Comparison of ENCODE assay signal across 1 cellular context in the genomic region with DNA sequence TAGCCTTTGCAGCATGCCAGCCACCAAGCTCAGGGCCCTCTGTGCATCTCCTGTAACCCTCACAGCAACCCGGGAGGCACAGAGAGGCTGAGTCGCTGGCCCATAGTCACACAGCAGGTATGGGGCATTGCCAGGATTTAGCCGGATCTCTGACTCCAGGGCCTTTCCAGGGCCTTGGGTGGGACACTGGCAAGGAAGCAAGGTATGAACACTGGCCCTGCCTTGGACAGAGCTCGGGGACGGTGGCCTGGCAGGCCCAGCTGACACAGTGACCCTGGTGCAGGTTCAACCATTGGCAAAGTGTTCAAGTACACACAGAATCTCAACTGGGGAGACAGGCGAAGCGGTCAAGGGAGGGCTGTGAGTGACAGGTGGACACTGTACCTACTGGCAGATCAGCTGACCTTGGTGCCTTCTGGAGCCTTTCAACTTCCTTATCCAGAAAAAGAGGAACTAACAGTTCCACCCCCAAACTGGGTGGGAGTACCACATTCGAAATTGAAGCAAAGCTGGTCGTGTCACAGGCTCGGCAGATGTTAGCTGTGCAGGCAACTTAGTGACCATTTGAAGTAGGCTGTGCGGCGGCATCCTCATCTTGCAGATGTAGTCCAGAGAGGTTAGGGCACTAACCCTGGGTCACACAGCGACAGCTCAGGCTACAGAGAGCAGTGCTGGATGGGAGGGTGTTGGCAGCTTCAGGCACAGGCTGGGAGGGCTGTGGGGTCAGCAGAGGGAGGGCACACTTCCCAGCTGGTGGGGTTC.
A peak's percentile ranks its signal among the peaks of the same experiment; 100 is the strongest.
TF ChIP-seq lines count a peak whose summit lies in the region.

No MANE protein-coding gene starts in this region.

TF ChIP-seq in HepG2, 621 proteins besides CTCF, POLR2A, EP300 and RAD21 (continued from another document):
- TF ChIP-seq, protein P1, sequence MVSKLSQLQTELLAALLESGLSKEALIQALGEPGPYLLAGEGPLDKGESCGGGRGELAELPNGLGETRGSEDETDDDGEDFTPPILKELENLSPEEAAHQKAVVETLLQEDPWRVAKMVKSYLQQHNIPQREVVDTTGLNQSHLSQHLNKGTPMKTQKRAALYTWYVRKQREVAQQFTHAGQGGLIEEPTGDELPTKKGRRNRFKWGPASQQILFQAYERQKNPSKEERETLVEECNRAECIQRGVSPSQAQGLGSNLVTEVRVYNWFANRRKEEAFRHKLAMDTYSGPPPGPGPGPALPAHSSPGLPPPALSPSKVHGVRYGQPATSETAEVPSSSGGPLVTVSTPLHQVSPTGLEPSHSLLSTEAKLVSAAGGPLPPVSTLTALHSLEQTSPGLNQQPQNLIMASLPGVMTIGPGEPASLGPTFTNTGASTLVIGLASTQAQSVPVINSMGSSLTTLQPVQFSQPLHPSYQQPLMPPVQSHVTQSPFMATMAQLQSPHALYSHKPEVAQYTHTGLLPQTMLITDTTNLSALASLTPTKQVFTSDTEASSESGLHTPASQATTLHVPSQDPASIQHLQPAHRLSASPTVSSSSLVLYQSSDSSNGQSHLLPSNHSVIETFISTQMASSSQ (IDR thresholded peaks at IDR 0.05; ENCODE audit: low read depth): no peak
- TF ChIP-seq, protein P1 (CRISPR knock-in tag; IDR thresholded peaks at IDR 0.05; ENCODE audit: borderline replicate concordance): 0 out of 2 replicates have a peak, but pooled peaks have one; percentile 38
- TF ChIP-seq, protein P2, sequence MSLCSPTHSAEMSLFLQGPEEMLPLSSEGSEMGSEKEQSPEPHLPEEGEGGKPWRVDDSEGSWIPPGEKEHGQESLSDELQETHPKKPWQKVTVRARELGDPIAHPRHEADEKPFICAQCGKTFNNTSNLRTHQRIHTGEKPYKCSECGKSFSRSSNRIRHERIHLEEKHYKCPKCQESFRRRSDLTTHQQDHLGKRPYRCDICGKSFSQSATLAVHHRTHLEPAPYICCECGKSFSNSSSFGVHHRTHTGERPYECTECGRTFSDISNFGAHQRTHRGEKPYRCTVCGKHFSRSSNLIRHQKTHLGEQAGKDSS (CRISPR knock-in tag; IDR thresholded peaks at IDR 0.05; ENCODE audit: borderline replicate concordance, low read depth): no peak
- no peak for TF ChIP-seq CREB1 (IDR thresholded peaks at IDR 0.05)
- no peak for TF ChIP-seq CREB1 (CRISPR knock-in tag; IDR thresholded peaks at IDR 0.05)
- TF ChIP-seq ZMYM3 (CRISPR knock-in tag; IDR thresholded peaks at IDR 0.05): peak; percentile 46
- TF ChIP-seq IKZF1 (IDR thresholded peaks at IDR 0.05): no peak
- TF ChIP-seq, protein P3, sequence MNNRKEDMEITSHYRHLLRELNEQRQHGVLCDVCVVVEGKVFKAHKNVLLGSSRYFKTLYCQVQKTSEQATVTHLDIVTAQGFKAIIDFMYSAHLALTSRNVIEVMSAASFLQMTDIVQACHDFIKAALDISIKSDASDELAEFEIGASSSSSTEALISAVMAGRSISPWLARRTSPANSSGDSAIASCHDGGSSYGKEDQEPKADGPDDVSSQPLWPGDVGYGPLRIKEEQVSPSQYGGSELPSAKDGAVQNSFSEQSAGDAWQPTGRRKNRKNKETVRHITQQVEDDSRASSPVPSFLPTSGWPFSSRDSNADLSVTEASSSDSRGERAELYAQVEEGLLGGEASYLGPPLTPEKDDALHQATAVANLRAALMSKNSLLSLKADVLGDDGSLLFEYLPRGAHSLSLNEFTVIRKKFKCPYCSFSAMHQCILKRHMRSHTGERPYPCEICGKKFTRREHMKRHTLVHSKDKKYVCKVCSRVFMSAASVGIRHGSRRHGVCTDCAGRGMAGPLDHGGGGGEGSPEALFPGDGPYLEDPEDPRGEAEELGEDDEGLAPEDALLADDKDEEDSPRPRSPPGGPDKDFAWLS (CRISPR knock-in tag; IDR thresholded peaks at IDR 0.05; ENCODE audit: borderline replicate concordance): 0 out of 2 replicates have a peak, but pooled peaks have one; percentile 60
- no peak for TF ChIP-seq ZNF180 (CRISPR knock-in tag; IDR thresholded peaks at IDR 0.05; ENCODE audit: borderline replicate concordance, low read depth)
- TF ChIP-seq ISL2 (CRISPR knock-in tag; IDR thresholded peaks at IDR 0.05): no peak
- TF ChIP-seq ZFX (CRISPR knock-in tag; IDR thresholded peaks at IDR 0.05; ENCODE audit: low read depth): 0 out of 2 replicates have a peak, but pooled peaks have one; percentile 21
- TF ChIP-seq ZNF572 (CRISPR knock-in tag; IDR thresholded peaks at IDR 0.05): 0 out of 2 replicates have a peak, but pooled peaks have one; percentile 16
- peak; percentile 14; the same call in 1 of the 2 replicates for TF ChIP-seq RXRA (CRISPR knock-in tag; IDR thresholded peaks at IDR 0.05)
- 0 out of 2 replicates have a peak, but pooled peaks have one; percentile 33 for TF ChIP-seq ZNF556 (CRISPR knock-in tag; IDR thresholded peaks at IDR 0.05; ENCODE audit: borderline replicate concordance)
- TF ChIP-seq ZNF768 (CRISPR knock-in tag; IDR thresholded peaks at IDR 0.05): peak; percentile 99
TF ChIP-seq in HepG2: peak in this region for 9.
